Comparison of ENCODE assay signal across 8 cellular contexts in genomic region chr15:57591822-57592367, GRCh38. TPM values are rescaled to one million over a fixed set of nuclear protein-coding genes. Genes with fewer than 3 reads are reported as not detected.
DNase-seq lines count a peak whose midpoint lies in the region; ATAC-seq and TF ChIP-seq lines count a peak whose summit lies in the region.

TSS of gene MYZAP (plus strand) at chr15:57591904. CDS start at chr15:57592035, 131 bp downstream.

- peak within 1 kb of the TSS; percentile 38 for H3K4me3 ChIP-seq in astrocyte of the spinal cord (ENCODE audit: low read depth, low read length)
- H3K4me3 ChIP-seq in iPS-18c (ENCODE audit: insufficient read depth, low read depth, low read length), result peak within 1 kb of the TSS; percentile 66
- H3K4me3 ChIP-seq in spleen, result peak within 1 kb of the TSS; percentile 37 to 82 (median 51)

- ATAC-seq in HG03521 (IDR thresholded peaks at IDR 0.05; ENCODE audit: unreplicated experiment), result no peak
- ATAC-seq in HG02970 (IDR thresholded peaks at IDR 0.05; ENCODE audit: low FRiP score, unreplicated experiment), result no peak
- no peak for ATAC-seq in GM21367 (IDR thresholded peaks at IDR 0.05; ENCODE audit: unreplicated experiment)

- H3K27me3 ChIP-seq in spleen (replicated peaks in 1 of 7), result peaks cover 0 to 24% (median 3%) of the 10 kb centered on the region in 7 donors

- in situ Hi-C loops in astrocyte of the spinal cord (cut with HindIII; ENCODE audit: low sequenced_read_pairs), result no loop called here

- TF ChIP-seq POLR2A in spleen (IDR thresholded peaks at IDR 0.05), result no peak

- WGBS in spleen, 5 donors, result 3 to 11% (median 4%) methylated on average over 25 to 58 of the region's 58 CpGs

- H3K9me3 ChIP-seq in iPS-18c (ENCODE audit: control insufficient read depth, insufficient read depth, low read length) (no peaks in the 10 kb centered on the region), spleen (no peaks in the 10 kb centered on the region)

- no peak for TF ChIP-seq CTCF in astrocyte of the spinal cord (IDR thresholded peaks at IDR 0.05; ENCODE audit: low read depth, low read length)
- TF ChIP-seq CTCF in spleen (IDR thresholded peaks at IDR 0.05 in 8 of 11, conservative IDR thresholded peaks at IDR 0.05 in 3 of 11), result no peak

- peaks cover 3 to 37% (median 22%) of the 10 kb centered on the region in 6 donors for H3K4me1 ChIP-seq in spleen

- intact Hi-C loops in spleen (cut with DNase I; ENCODE audit: low total_unique reads), result no loop called here

- H3K36me3 ChIP-seq in spleen, result no peaks in the 10 kb centered on the region

- DNase-seq in GM03348 (ENCODE audit: low spot score) (peak; percentile 87), SW480 (ENCODE audit: low spot score) (peak; percentile 40), astrocyte of the spinal cord (ENCODE audit: low read depth, low spot score) (no peak), spleen (peak; percentile 86)

- peak within 1 kb of the TSS in 7 of 8 donors; percentile 67 to 85 (median 79) for H3K27ac ChIP-seq in spleen

RNA-seq across cellular contexts. Expression of gene MYZAP, which starts in this region (rescaled TPM):
- 10 to 100 TPM in 6 of 7 donors, 1 to 10 TPM in 1; 9.1 to 26.2 (median 15.0) TPM for total RNA-seq in spleen
- polyA plus RNA-seq in spleen, result 10 to 100 TPM in 1 of 3 donors, 1 to 10 TPM in 2; 4.1 to 15.9 (median 4.1) TPM
